8 cellular contexts compared by ENCODE assay signal in the genomic region with DNA sequence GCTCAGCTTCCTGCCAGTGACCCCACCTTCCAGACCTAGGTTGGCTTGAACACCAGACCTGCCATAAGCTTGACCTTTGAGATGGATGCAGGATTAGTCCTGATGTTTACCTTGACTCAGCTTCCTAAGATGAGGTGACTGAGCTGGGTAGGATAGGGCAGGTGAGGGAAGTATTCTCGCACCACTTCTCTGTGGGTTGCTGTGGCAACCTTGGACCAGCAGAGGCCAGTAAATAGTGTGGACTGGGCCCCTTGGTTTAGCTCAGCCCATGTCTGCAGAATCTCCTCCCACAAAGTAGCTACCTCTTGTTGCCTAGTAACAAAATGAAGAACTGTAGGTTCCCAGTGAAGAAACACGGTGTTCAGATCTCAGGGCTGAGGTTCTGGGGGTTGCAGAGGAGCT. TPM values are rescaled to one million over a fixed set of nuclear protein-coding genes. Genes with fewer than 3 reads are reported as not detected.
A peak's percentile ranks its signal among the peaks of the same experiment; 100 is the strongest.
DNase-seq lines count a peak whose midpoint lies in the region; ATAC-seq, FAIRE-seq and TF ChIP-seq lines count a peak whose summit lies in the region.

No MANE protein-coding gene starts in this region.

- in situ Hi-C loops in IMR-90 (cut with MboI; ENCODE audit: low sequenced_read_pairs) (no loop called here), HepG2 (cut with HindIII; ENCODE audit: extremely low pct_ligation_motif_present, low pct_unique_long_range_greater_than_20kb) (no loop called here)

- H3K4me3 Mint-ChIP-seq in Calu3 (ENCODE audit: low read depth, unreplicated experiment): no peak overlapping the region
- H3K4me3 Mint-ChIP-seq in activated T-helper 2 cell treated with anti-CD3 and anti-CD28 coated beads, Interferon-gamma antibody, Interleukin-2, Interleukin-4, amounts not matched to agents 10 μg/mL and 5 μg/mL and 100 μg/mL, durations not matched to agents 14 hours and 24 hours and 36 hours (ENCODE audit: low read depth): no peak overlapping the region

- H3K9me3 Mint-ChIP-seq in Calu3 (ENCODE audit: low read depth, unreplicated experiment): no peaks in the 10 kb centered on the region
- H3K9me3 Mint-ChIP-seq in activated T-helper 2 cell treated with anti-CD3 and anti-CD28 coated beads, Interferon-gamma antibody, Interleukin-2, Interleukin-4, amounts not matched to agents 10 μg/mL and 5 μg/mL and 100 μg/mL, durations not matched to agents 14 hours and 24 hours and 36 hours: no peaks in the 10 kb centered on the region

- no peak overlapping the region for H2BK20ac ChIP-seq in IMR-90 (ENCODE audit: low read depth, low read length)

- peak overlapping the region; percentile 7 for H2AK9ac ChIP-seq in IMR-90 (replicated peaks; ENCODE audit: low read depth, low read length, poor library complexity)

- H2BK5ac ChIP-seq in IMR-90 (ENCODE audit: low read depth, low read length, poor library complexity, severe bottlenecking): no peak overlapping the region

- no peak overlapping the region for H3K56ac ChIP-seq in IMR-90 (ENCODE audit: extremely low read depth, insufficient read depth, low read length)

- CTCF ChIA-PET in Calu3 (lab: Charles Lee) (interaction anchor here (0.8 to 1.0 kb wide), 2 partner anchors 8 to 38 kb away, joined by 3 to 4 read pairs; a partner anchor contains a TSS), IMR-90 (lab: Yijun Ruan, JAX) (interaction anchor here (0.7 to 2.1 kb wide), 5 partner anchors 10 to 88 kb away, joined by 3 to 8 read pairs (median 3); no protein-coding TSS in a partner anchor), HepG2 (lab: Yijun Ruan, JAX; ENCODE audit: low intra/inter-chr PET ratio, low total read pairs) (interaction anchor here (0.6 kb wide), 1 partner anchor 174 kb away, joined by 3 read pairs; no protein-coding TSS in a partner anchor)

- no peak overlapping the region for H3K18ac ChIP-seq in IMR-90 (ENCODE audit: low read depth, low read length)

- TF ChIP-seq EP300 in HepG2 (IDR thresholded peaks at IDR 0.05; ENCODE audit: low read depth in 2 of 2, low read length in 2 of 2): no peak
- no peak for TF ChIP-seq EP300 in HepG2 (CRISPR knock-in tag; IDR thresholded peaks at IDR 0.05; ENCODE audit: borderline replicate concordance)

- H3K27me3 ChIP-seq in IMR-90 (ENCODE audit: control insufficient read depth, insufficient read depth, low read length): no peaks in the 10 kb centered on the region
- H3K27me3 ChIP-seq in HepG2 (ENCODE audit: control insufficient read depth in 1 of 2, insufficient read depth in 2 of 2, low read length in 2 of 2): no peaks in the 10 kb centered on the region

- H4K8ac ChIP-seq in IMR-90 (ENCODE audit: low read depth in 2 of 2, low read length in 2 of 2): no peak overlapping the region

- H3K4me2 ChIP-seq in IMR-90 (ENCODE audit: low read depth, low read length) (no peak overlapping the region), HepG2 (ENCODE audit: low read depth, low read length) (no peak overlapping the region)

- ATAC-seq in IMR-90 (ENCODE audit: low read depth) (peak; percentile 68), HepG2 (peak; percentile 58), HG02884 (IDR thresholded peaks at IDR 0.05; ENCODE audit: unreplicated experiment) (no peak), HG02970 (IDR thresholded peaks at IDR 0.05; ENCODE audit: low FRiP score, unreplicated experiment) (no peak)

- H3K27me3 Mint-ChIP-seq in Calu3 (ENCODE audit: unreplicated experiment): no peaks in the 10 kb centered on the region
- no peaks in the 10 kb centered on the region for H3K27me3 Mint-ChIP-seq in activated T-helper 2 cell treated with anti-CD3 and anti-CD28 coated beads, Interferon-gamma antibody, Interleukin-2, Interleukin-4, amounts not matched to agents 10 μg/mL and 5 μg/mL and 100 μg/mL, durations not matched to agents 14 hours and 24 hours and 36 hours (ENCODE audit: low read depth)

- TF ChIP-seq POLR2A in IMR-90 (IDR thresholded peaks at IDR 0.05; ENCODE audit: low read depth, low read length): no peak
- TF ChIP-seq POLR2A in HepG2 (IDR thresholded peaks at IDR 0.05; ENCODE audit: insufficient read depth in 1 of 2, low read depth in 2 of 2, low read length in 2 of 2): no peak

- POLR2A ChIA-PET in IMR-90 (lab: Charles Lee; ENCODE audit: unreplicated experiment) (no interaction called here), HepG2 (lab: Yijun Ruan, JAX) (interaction anchor here (1.2 to 1.4 kb wide), 2 partner anchors 9 to 18 kb away, joined by 3 to 6 read pairs; a partner anchor contains a TSS)

- no peak for TF ChIP-seq CTCF in Calu3 (IDR thresholded peaks at IDR 0.05; ENCODE audit: unreplicated experiment)
- TF ChIP-seq CTCF in IMR-90 (conservative IDR thresholded peaks at IDR 0.05; ENCODE audit: low read depth, low read length): peak; percentile 42
- peak; percentile 41 for TF ChIP-seq CTCF in HepG2 (CRISPR knock-in tag; IDR thresholded peaks at IDR 0.05)

- H3K27ac Mint-ChIP-seq in Calu3 (ENCODE audit: unreplicated experiment): no peak overlapping the region
- H3K27ac Mint-ChIP-seq in activated T-helper 2 cell treated with anti-CD3 and anti-CD28 coated beads, Interferon-gamma antibody, Interleukin-2, Interleukin-4, amounts not matched to agents 10 μg/mL and 5 μg/mL and 100 μg/mL, durations not matched to agents 14 hours and 24 hours and 36 hours: peak overlapping the region; percentile 64

- H3K9ac ChIP-seq in IMR-90 (ENCODE audit: low read depth, low read length): no peak overlapping the region
- no peak overlapping the region for H3K9ac ChIP-seq in HepG2 (ENCODE audit: insufficient read depth, low read depth, low read length)

- H3K4me1 Mint-ChIP-seq in Calu3 (ENCODE audit: low read depth, unreplicated experiment): peaks cover 14% of the 10 kb centered on the region
- peaks cover 53% of the 10 kb centered on the region for H3K4me1 Mint-ChIP-seq in activated T-helper 2 cell treated with anti-CD3 and anti-CD28 coated beads, Interferon-gamma antibody, Interleukin-2, Interleukin-4, amounts not matched to agents 10 μg/mL and 5 μg/mL and 100 μg/mL, durations not matched to agents 14 hours and 24 hours and 36 hours (ENCODE audit: low read depth)

- H3K36me3 Mint-ChIP-seq in Calu3 (ENCODE audit: insufficient read depth, unreplicated experiment): peaks cover 5% of the 10 kb centered on the region
- peaks cover 15% of the 10 kb centered on the region for H3K36me3 Mint-ChIP-seq in activated T-helper 2 cell treated with anti-CD3 and anti-CD28 coated beads, Interferon-gamma antibody, Interleukin-2, Interleukin-4, amounts not matched to agents 10 μg/mL and 5 μg/mL and 100 μg/mL, durations not matched to agents 14 hours and 24 hours and 36 hours (ENCODE audit: low read depth)

- dilution Hi-C loops in IMR-90 (cut with HindIII; ENCODE audit: low sequenced_read_pairs, unreplicated experiment): no loop called here

- intact Hi-C loops in Calu3 (cut with micrococcal nuclease; ENCODE audit: unreplicated experiment): no loop called here
- intact Hi-C loops in IMR-90 (cut with micrococcal nuclease): no loop called here
- intact Hi-C loops in activated T-helper 2 cell treated with anti-CD3 and anti-CD28 coated beads, Interferon-gamma antibody, Interleukin-2, Interleukin-4, amounts not matched to agents 10 μg/mL and 5 μg/mL and 100 μg/mL, durations not matched to agents 14 hours and 24 hours and 36 hours (cut with micrococcal nuclease): no loop called here
- intact Hi-C loops in HepG2 (cut with micrococcal nuclease; ENCODE audit: unreplicated experiment): no loop called here

- no peaks in the 10 kb centered on the region for H3K79me1 ChIP-seq in IMR-90 (ENCODE audit: low read depth in 1 of 2, low read length in 2 of 2)

- H3K27ac ChIP-seq in IMR-90 (ENCODE audit: insufficient read depth, low read length): no peak overlapping the region
- no peak overlapping the region for H3K27ac ChIP-seq in HepG2 (ENCODE audit: extremely low read length, insufficient read depth, low read length)

- peaks cover 4% of the 10 kb centered on the region; the same call in 1 of the 2 replicates for H3K9me1 ChIP-seq in IMR-90 (ENCODE audit: insufficient read depth, low read length)

- WGBS in IMR-90 (ENCODE audit: extremely low coverage in 2 of 2, insufficient read length in 1 of 2), 2 experiments: no CpG with 5 or more reads among the region's 2 CpGs
- 86% methylated on average over 2 of the region's 2 CpGs for WGBS in HepG2 (ENCODE audit: low lambda C conversion rate)

- no peak overlapping the region for H4K91ac ChIP-seq in IMR-90 (ENCODE audit: insufficient read depth, low read depth, low read length)

- H3K4ac ChIP-seq in IMR-90 (ENCODE audit: low read depth, low read length): no peak overlapping the region

- H4K20me1 ChIP-seq in IMR-90 (ENCODE audit: insufficient read depth, low read length) (no peaks in the 10 kb centered on the region), HepG2 (ENCODE audit: insufficient read depth, low read length) (peaks cover 11% of the 10 kb centered on the region)

- no peak overlapping the region for H2BK15ac ChIP-seq in IMR-90 (ENCODE audit: low read depth, low read length)

- H2AK5ac ChIP-seq in IMR-90 (ENCODE audit: low read depth, low read length): no peak overlapping the region

- no peak overlapping the region for H2BK120ac ChIP-seq in IMR-90 (ENCODE audit: low read depth, low read length)

- H3K79me2 ChIP-seq in HepG2 (ENCODE audit: insufficient read depth, low read length): peaks cover 7% of the 10 kb centered on the region

- peak; percentile 79 for FAIRE-seq in HepG2 (lab: Jason Lieb, UNC)

- H2AFZ ChIP-seq in IMR-90 (replicated peaks; ENCODE audit: low read length, poor library complexity): peak overlapping the region; percentile 27
- H2AFZ ChIP-seq in HepG2 (ENCODE audit: low read length): no peak overlapping the region

- H3K4me1 ChIP-seq in IMR-90 (ENCODE audit: control insufficient read depth, insufficient read depth, low read length) (peaks cover 15% of the 10 kb centered on the region), HepG2 (ENCODE audit: insufficient read depth, low read length) (peaks cover 50% of the 10 kb centered on the region)

- BruUV-seq in Calu3 (replicated peaks; lab: Mats Ljungman, UMichigan) (no TSS peak), IMR-90 (replicated peaks; lab: Mats Ljungman, UMichigan) (no TSS peak), HepG2 (replicated peaks; lab: Mats Ljungman, UMichigan) (no TSS peak)

- DNase-seq in Calu3 (peak; percentile 13), IMR-90 (peak; percentile 45), HepG2 (ENCODE audit: low spot score) (peak; percentile 39), NK-92 (lab: John Stamatoyannopoulos, UW; ENCODE audit: unreplicated experiment) (no peak), NCI-H345 (lab: John Stamatoyannopoulos, UW) (no peak)
- no peak for DNase-seq in activated T-helper 2 cell treated with anti-CD3 and anti-CD28 coated beads, Interferon-gamma antibody, Interleukin-2, Interleukin-4, amounts not matched to agents 10 μg/mL and 5 μg/mL and 100 μg/mL, durations not matched to agents 14 hours and 24 hours and 36 hours (ENCODE audit: low spot score)

- no peaks in the 10 kb centered on the region for H3K9me3 ChIP-seq in IMR-90 (ENCODE audit: control insufficient read depth, insufficient read depth, low read length)
- no peaks in the 10 kb centered on the region for H3K9me3 ChIP-seq in HepG2 (ENCODE audit: low read length)

- H3K36me3 ChIP-seq in IMR-90 (ENCODE audit: control insufficient read depth, insufficient read depth, low read length) (no peaks in the 10 kb centered on the region), HepG2 (replicated peaks in 1 of 2; ENCODE audit: control insufficient read depth in 1 of 2, insufficient read depth in 2 of 2, low read length in 2 of 2) (peaks cover 2 to 11% of the 10 kb centered on the region in 2 experiments; a peak in 4 of 5 replicates)

- no peak overlapping the region for H4K5ac ChIP-seq in IMR-90 (ENCODE audit: low read depth, low read length)

- H3K14ac ChIP-seq in IMR-90 (replicated peaks; ENCODE audit: low read depth, low read length): no peak overlapping the region

- no peak overlapping the region for H3K23ac ChIP-seq in IMR-90 (ENCODE audit: low read depth, low read length)

- no peak overlapping the region for H3K4me3 ChIP-seq in IMR-90 (ENCODE audit: insufficient read depth, low read depth, low read length)
- H3K4me3 ChIP-seq in HepG2 (replicated peaks in 1 of 3; ENCODE audit: insufficient read depth in 1 of 3, low read depth in 2 of 3, low read length in 3 of 3): no peak overlapping the region

- TF ChIP-seq RAD21 in IMR-90 (IDR thresholded peaks at IDR 0.05; ENCODE audit: low read length) (peak; percentile 32), HepG2 (CRISPR knock-in tag; IDR thresholded peaks at IDR 0.05) (no peak)

RNA-seq across cellular contexts. Expression of a gene that starts 8.4 kb away (rescaled TPM):
- 25.8 and 28.1 TPM in 2 replicates for total RNA-seq in Calu3 (2022)
- total RNA-seq in IMR-90 (2012; rRNA removed): 4.2 and 6.3 TPM in 2 replicates
- polyA plus RNA-seq in IMR-90 (2012; rRNA removed): 3.6 and 3.8 TPM in 2 replicates
- 2.7 and 3.6 TPM in 2 replicates for polyA plus RNA-seq in IMR-90 (2012; cell fraction: cytosol; rRNA removed)
- 3.0 and 4.7 TPM in 2 replicates for polyA plus RNA-seq in IMR-90 (2012; cell fraction: nucleus; rRNA removed; ENCODE audit: low replicate concordance)
- 190 and 199 TPM in 2 replicates for total RNA-seq in activated T-helper 2 cell treated with anti-CD3 and anti-CD28 coated beads, Interferon-gamma antibody, Interleukin-2, Interleukin-4, amounts not matched to agents 10 μg/mL and 5 μg/mL and 100 μg/mL, durations not matched to agents 14 hours and 24 hours and 36 hours
- 24.0 and 24.2 TPM in 2 replicates for total RNA-seq in HepG2 (2016; rRNA removed; fragmentation: Illumina TruSeq; extraction: Trizol)
- 6.4 and 8.1 TPM in 2 replicates for total RNA-seq in HepG2 (2016; cell fraction: cytosol; rRNA removed; fragmentation: Illumina TruSeq; extraction: Trizol; ENCODE audit: low read depth)
- total RNA-seq in HepG2 (2016; cell fraction: insoluble cytoplasmic fraction; rRNA removed; fragmentation: Illumina TruSeq; extraction: Trizol): 23.3 and 24.8 TPM in 2 replicates
- total RNA-seq in HepG2 (2016; cell fraction: membrane; rRNA removed; fragmentation: Illumina TruSeq; extraction: Trizol): 14.4 and 16.8 TPM in 2 replicates
- 17.9 and 19.0 TPM in 2 replicates for total RNA-seq in HepG2 (2016; cell fraction: nucleus; rRNA removed; fragmentation: Illumina TruSeq; extraction: Trizol)
- polyA plus RNA-seq in HepG2 (2011; rRNA removed): 19.6 and 22.1 TPM in 2 replicates
- polyA plus RNA-seq in HepG2 (2011; cell fraction: cytosol; rRNA removed): 15.0 and 20.1 TPM in 2 replicates
- polyA plus RNA-seq in HepG2 (2011; cell fraction: nucleus; rRNA removed): 28.9 and 37.3 TPM in 2 replicates
- 14.7 and 15.4 TPM in 2 replicates for polyA plus RNA-seq in HepG2 (2012)
- polyA plus RNA-seq in HepG2 (2016; cell fraction: cytosol; fragmentation: Illumina TruSeq; extraction: Trizol; ENCODE audit: low read depth): 4.1 and 4.3 TPM in 2 replicates
- 20.9 and 24.6 TPM in 2 replicates for polyA plus RNA-seq in HepG2 (2016; cell fraction: insoluble cytoplasmic fraction; fragmentation: Illumina TruSeq; extraction: Trizol; ENCODE audit: low read depth)
- 10.2 and 12.6 TPM in 2 replicates for polyA plus RNA-seq in HepG2 (2016; cell fraction: membrane; fragmentation: Illumina TruSeq; extraction: Trizol; ENCODE audit: low read depth)
- 28.1 and 28.2 TPM in 2 replicates for polyA plus RNA-seq in HepG2 (2016; cell fraction: nucleus; fragmentation: Illumina TruSeq; extraction: Trizol; ENCODE audit: insufficient read depth, low read depth)
- polyA minus RNA-seq in HepG2 (2011; rRNA and poly(A)+ RNA removed; ENCODE audit: low replicate concordance): 43.2 and 122 TPM in 2 replicates
- polyA minus RNA-seq in HepG2 (2011; cell fraction: cytosol; rRNA and poly(A)+ RNA removed): 22.6 TPM in 2 replicates
- 18.8 and 26.6 TPM in 2 replicates for polyA minus RNA-seq in HepG2 (2011; cell fraction: nucleus; rRNA and poly(A)+ RNA removed)

Comparison
In these comparisons a context has a peak if more than half of its experiments do, and no peak if none do; other contexts are left out.
1. DNase-seq: peak in Calu3 (single experiment), IMR-90 (single experiment) and HepG2 (single experiment); none in activated T-helper 2 cell treated with anti-CD3 and anti-CD28 coated beads, Interferon-gamma antibody, Interleukin-2, Interleukin-4, amounts not matched to agents 10 μg/mL and 5 μg/mL and 100 μg/mL, durations not matched to agents 14 hours and 24 hours and 36 hours (single experiment), NK-92 (single experiment) and NCI-H345 (single experiment).
2. ATAC-seq: peak in IMR-90 (single experiment) and HepG2 (single experiment); none in HG02884 (single experiment) and HG02970 (single experiment).